In the genomic region with DNA sequence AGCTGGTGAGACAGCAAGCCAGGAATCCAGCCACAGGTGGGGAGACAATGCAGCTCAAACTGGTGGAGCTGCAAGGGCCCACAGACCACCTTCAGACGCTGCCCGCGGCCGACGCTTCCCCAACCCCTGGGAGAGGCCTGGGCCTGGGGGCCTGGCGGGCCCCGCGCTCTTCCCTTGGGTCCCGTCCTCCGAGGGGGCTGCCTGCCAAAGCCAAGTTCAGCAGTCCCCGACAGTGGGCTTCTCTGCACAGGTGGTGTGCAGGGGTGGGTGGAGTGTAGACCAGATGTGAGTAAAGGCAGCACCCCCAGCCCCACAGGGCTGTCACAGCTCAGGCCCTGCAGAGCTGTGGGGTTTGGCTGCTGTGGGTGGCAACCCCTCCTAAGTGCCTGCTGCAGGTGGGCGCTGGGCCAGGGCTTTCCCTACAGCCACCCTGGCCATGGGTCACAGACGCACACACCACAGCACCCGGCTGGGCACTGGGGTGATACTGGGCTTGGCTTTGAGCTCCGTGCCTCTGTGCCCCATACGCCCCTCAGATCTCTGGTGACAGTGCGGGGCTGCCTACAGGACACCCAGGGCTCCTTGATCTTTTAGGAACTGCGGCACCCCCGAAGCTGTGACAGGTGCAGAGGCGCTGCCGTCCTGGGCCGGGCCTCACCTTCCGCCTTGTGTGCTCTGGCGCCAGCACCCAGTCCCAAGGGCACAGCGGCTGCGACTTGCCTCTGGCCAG, we compare ENCODE assay signal across 18 cellular contexts. TPM values are rescaled to one million over a fixed set of nuclear protein-coding genes. Genes with fewer than 3 reads are reported as not detected.
A peak's percentile ranks its signal among the peaks of the same experiment; 100 is the strongest.
DNase-seq lines count a peak whose midpoint lies in the region; ATAC-seq and TF ChIP-seq lines count a peak whose summit lies in the region.
"Had no signal": no experiment of that assay in that cellular context is flagged by ENCODE, and none has a peak within 500 bp of the region (broad histone marks: within the 10 kb centered on the region; RNA-seq: fewer than 3 reads in every experiment).

No MANE protein-coding gene starts in this region.

- TF ChIP-seq CTCF in VCaP (conservative IDR thresholded peaks at IDR 0.05) = no peak

- H3K9ac ChIP-seq in skeletal muscle satellite cell (ENCODE audit: low read depth, low read length) = peak overlapping the region; percentile 61

- peak overlapping the region; percentile 66 for H3K4me3 ChIP-seq in skeletal muscle satellite cell (ENCODE audit: low read length)
- H3K4me3 ChIP-seq: thyroid gland had no signal

- peaks cover 28% of the 10 kb centered on the region for H3K36me3 ChIP-seq in skeletal muscle satellite cell (ENCODE audit: insufficient read depth, low read length)

- H3K27ac Mint-ChIP-seq in naive thymus-derived CD8-positive, alpha-beta T cell = peak overlapping the region in 3 of 10 donors; percentile 25 to 81 (median 71)

- peaks cover 0 to 23% (median 10%) of the 10 kb centered on the region in 3 donors for H3K36me3 Mint-ChIP-seq in naive thymus-derived CD8-positive, alpha-beta T cell

- H3K9me3 ChIP-seq in skeletal muscle satellite cell (replicated peaks; ENCODE audit: low read length) = no peaks in the 10 kb centered on the region
- H3K9me3 ChIP-seq: thyroid gland had no signal

- H3K4me1 ChIP-seq in skeletal muscle satellite cell (ENCODE audit: control insufficient read depth, insufficient read depth, low read length) = peaks cover 25% of the 10 kb centered on the region
- H3K4me1 ChIP-seq: thyroid gland had no signal

- H3K27ac ChIP-seq in VCaP = peak overlapping the region; percentile 91
- H3K27ac ChIP-seq: thyroid gland had no signal

- peak; percentile 59 for DNase-seq in DMS 273 (lab: John Stamatoyannopoulos, UW; ENCODE audit: unreplicated experiment)
- no peak for DNase-seq in DMS 273 treated with DMSO at 0.1 percent for 48 hours (lab: John Stamatoyannopoulos, UW)
- no peak for DNase-seq in left lobe of liver (ENCODE audit: low spot score)
- DNase-seq in iPS-NIHi7 (ENCODE audit: extremely low spot score) = no peak
- DNase-seq in naive thymus-derived CD8-positive, alpha-beta T cell = no peak
- DNase-seq in A172 (ENCODE audit: low spot score) = no peak
- DNase-seq: activated CD8-positive, alpha-beta T cell treated with anti-CD3 and anti-CD28 coated beads, Interleukin-2, amount 10 ng/mL, durations not matched to agents 7 days and 5 days; activated gamma-delta T cell treated with Interleukin-2 at 50 U/mL for 16 hours; CD8-positive, alpha-beta memory T cell; hippocampal formation; kidney glomerular epithelial cell; MM.1S; NCI-H187 treated with DMSO at 0.1 percent for 48 hours; NCI-H510A; stimulated activated CD4-positive, alpha-beta T cell treated with anti-CD3 and anti-CD28 coated beads, Interleukin-2, amount 100 ng/mL, for 48 hours; thyroid gland had no signal

- H3K4me3 Mint-ChIP-seq in naive thymus-derived CD8-positive, alpha-beta T cell = no peak overlapping the region
- H3K4me3 Mint-ChIP-seq: activated CD8-positive, alpha-beta T cell treated with anti-CD3 and anti-CD28 coated beads, Interleukin-2, amount 10 ng/mL, durations not matched to agents 7 days and 5 days; CD8-positive, alpha-beta memory T cell had no signal

- POLR2A ChIA-PET in naive thymus-derived CD8-positive, alpha-beta T cell (lab: Charles Lee) = interaction anchor here (0.6 to 0.9 kb wide), 2 partner anchors 12 to 58 kb away, joined by 3 to 6 read pairs; no protein-coding TSS in a partner anchor

- no peaks in the 10 kb centered on the region for H3K27me3 ChIP-seq in skeletal muscle satellite cell (ENCODE audit: control insufficient read depth, insufficient read depth, low read length)
- H3K27me3 ChIP-seq: thyroid gland had no signal

- H3K4me1 Mint-ChIP-seq in naive thymus-derived CD8-positive, alpha-beta T cell = peaks cover 9 to 29% (median 19%) of the 10 kb centered on the region in 4 donors

- H3K4me2 ChIP-seq in skeletal muscle satellite cell (ENCODE audit: low read length) = peak overlapping the region; percentile 85

- no peaks in the 10 kb centered on the region for H3K27me3 Mint-ChIP-seq in naive thymus-derived CD8-positive, alpha-beta T cell
- H3K27me3 Mint-ChIP-seq: CD8-positive, alpha-beta memory T cell had no signal

- ATAC-seq in left lobe of liver = peak; percentile 5
- ATAC-seq in naive thymus-derived CD8-positive, alpha-beta T cell = no peak
- ATAC-seq: activated CD8-positive, alpha-beta T cell treated with anti-CD3 and anti-CD28 coated beads, Interleukin-2, amount 10 ng/mL, durations not matched to agents 7 days and 5 days had no signal

- H3K9me3 Mint-ChIP-seq in naive thymus-derived CD8-positive, alpha-beta T cell = no peaks in the 10 kb centered on the region
- H3K9me3 Mint-ChIP-seq: CD8-positive, alpha-beta memory T cell had no signal

RNA-seq across cellular contexts. Expression of a gene that starts 20.5 kb away (rescaled TPM):
- total RNA-seq in left lobe of liver = 90.4 TPM
- total RNA-seq in skeletal muscle satellite cell (2012; rRNA removed) = 239 and 396 TPM in 2 replicates
- total RNA-seq in naive thymus-derived CD8-positive, alpha-beta T cell = 10 to 100 TPM; 36.4 to 42.1 TPM
- 10 to 100 TPM; 30.8 to 38.9 (median 37.5) TPM for polyA plus RNA-seq in naive thymus-derived CD8-positive, alpha-beta T cell
- 67.9 and 79.3 TPM in 2 replicates for total RNA-seq in A172 (2014; rRNA removed; shearing (Covaris generic))
